ENCODE assay signal across 35 cellular contexts in genomic region chr1:3721955-3722465, GRCh38. TPM values are rescaled to one million over a fixed set of nuclear protein-coding genes. Genes with fewer than 3 reads are reported as not detected.
"Had no signal": no experiment of that assay in that cellular context is flagged by ENCODE, and none has a peak within 500 bp of the region (broad histone marks: within the 10 kb centered on the region; RNA-seq: fewer than 3 reads in every experiment).

No MANE protein-coding gene starts in this region.

- H3K4me3 ChIP-seq: coronary artery, esophagus muscularis mucosa, heart right ventricle, left lung, mucosa of descending colon, psoas muscle, sigmoid colon, transverse colon, vagina had no signal

- DNase-seq: dermis blood vessel endothelial cell; effector memory CD4-positive, alpha-beta T cell; foreskin keratinocyte; glutamatergic neuron; heart right ventricle; hippocampal formation; left cardiac atrium; left lung; mesenchymal stem cell; mucosa of descending colon; naive B cell; nucleus accumbens; psoas muscle; right cardiac atrium; sigmoid colon; stimulated activated CD4-positive, alpha-beta T cell treated with anti-CD3 and anti-CD28 coated beads, Interleukin-2, amount 100 ng/mL, for 24 hours; stimulated activated CD4-positive, alpha-beta T cell treated with anti-CD3 and anti-CD28 coated beads, Interleukin-4, amount 100 ng/mL, for 24 hours; transverse colon had no signal

- H3K27me3 ChIP-seq: foreskin keratinocyte, vagina had no signal

- H3K36me3 ChIP-seq: esophagus muscularis mucosa, heart right ventricle, left lung, sigmoid colon, transverse colon, vagina had no signal

- H3K4me1 ChIP-seq: psoas muscle had no signal

- H3K27ac ChIP-seq: coronary artery, esophagus muscularis mucosa, foreskin keratinocyte, heart right ventricle, left lung, psoas muscle, sigmoid colon, transverse colon, vagina had no signal

- H3K9me3 ChIP-seq: esophagus muscularis mucosa, heart right ventricle, left lung, mucosa of descending colon, psoas muscle, sigmoid colon, transverse colon, vagina had no signal

- ATAC-seq: foreskin keratinocyte; heart right ventricle; left cardiac atrium; left lung; mucosa of descending colon; natural killer cell treated with Interleukin-12 subunit alpha and Interleukin-12 subunit beta and Interleukin-15 and Interleukin-18, amount 100 ng/mL, for 72 hours; psoas muscle; right cardiac atrium; stimulated activated memory B cell treated with anti-CD40 and anti-IgM and Interleukin-4, amounts not matched to agents 10 μg/mL and 1 μg/mL and 100 μg/mL, for 72 hours had no signal

RNA-seq across cellular contexts. Expression of gene CCDC27, which starts 30.2 kb away (rescaled TPM):
- total RNA-seq: dermis blood vessel endothelial cell; endothelial cell of umbilical vein; epithelial cell of proximal tubule; esophagus muscularis mucosa; fibroblast of lung; foreskin keratinocyte; heart right ventricle; kidney epithelial cell; left cardiac atrium; left lung; lower leg skin; lung microvascular endothelial cell; mesothelial cell of epicardium; mucosa of descending colon; natural killer cell treated with Interleukin-12 subunit alpha and Interleukin-12 subunit beta and Interleukin-15 and Interleukin-18, amount 100 ng/mL, for 72 hours; neural crest cell; osteocyte; renal cortical epithelial cell; sigmoid colon; skeletal muscle tissue; transverse colon; ureter; vagina had no signal
- polyA plus RNA-seq: endothelial cell of umbilical vein, fibroblast of lung, foreskin keratinocyte, right cardiac atrium, sigmoid colon had no signal

RNA-seq across cellular contexts. Expression of gene SMIM1, which starts 50.5 kb away (rescaled TPM):
- total RNA-seq: kidney epithelial cell; natural killer cell treated with Interleukin-12 subunit alpha and Interleukin-12 subunit beta and Interleukin-15 and Interleukin-18, amount 100 ng/mL, for 72 hours; transverse colon; vagina had no signal
- polyA plus RNA-seq: fibroblast of lung had no signal
